8 cellular contexts compared by ENCODE assay signal in genomic region chr1:3069491-3070303, GRCh38. TPM values are rescaled to one million over a fixed set of nuclear protein-coding genes. Genes with fewer than 3 reads are reported as not detected.
DNase-seq lines count a peak whose midpoint lies in the region; ATAC-seq and TF ChIP-seq lines count a peak whose summit lies in the region.

No MANE protein-coding gene starts in this region.

- no peak overlapping the region for H3K4me3 Mint-ChIP-seq in activated CD4-positive, alpha-beta T cell treated with anti-CD3 and anti-CD28 coated beads for 36 hours
- peak overlapping the region; percentile 37 for H3K4me3 Mint-ChIP-seq in natural killer cell

- peaks cover 2% of the 10 kb centered on the region for H3K4me1 Mint-ChIP-seq in activated CD4-positive, alpha-beta T cell treated with anti-CD3 and anti-CD28 coated beads for 36 hours
- no peaks in the 10 kb centered on the region for H3K4me1 Mint-ChIP-seq in natural killer cell

- H3K27ac Mint-ChIP-seq in activated CD4-positive, alpha-beta T cell treated with anti-CD3 and anti-CD28 coated beads for 36 hours = no peak overlapping the region
- no peak overlapping the region for H3K27ac Mint-ChIP-seq in natural killer cell

- peak overlapping the region; percentile 39 for H3K4me3 ChIP-seq in fibroblast of pulmonary artery (replicated peaks; ENCODE audit: low read depth, low read length)

- no peaks in the 10 kb centered on the region for H3K9me3 Mint-ChIP-seq in activated CD4-positive, alpha-beta T cell treated with anti-CD3 and anti-CD28 coated beads for 36 hours (ENCODE audit: low read depth)
- H3K9me3 Mint-ChIP-seq in natural killer cell = no peaks in the 10 kb centered on the region

- POLR2A ChIA-PET in activated CD4-positive, alpha-beta T cell treated with anti-CD3 and anti-CD28 coated beads for 36 hours (lab: Charles Lee) = no interaction called here

- peak; percentile 20 for TF ChIP-seq CTCF in fibroblast of pulmonary artery (IDR thresholded peaks at IDR 0.05; ENCODE audit: low read length, missing control alignments)
- TF ChIP-seq CTCF in natural killer cell (IDR thresholded peaks at IDR 0.05) = no peak

- H3K36me3 Mint-ChIP-seq in activated CD4-positive, alpha-beta T cell treated with anti-CD3 and anti-CD28 coated beads for 36 hours (ENCODE audit: low read depth) = no peaks in the 10 kb centered on the region
- no peaks in the 10 kb centered on the region for H3K36me3 Mint-ChIP-seq in natural killer cell

- peak; percentile 30 for DNase-seq in activated CD4-positive, alpha-beta T cell treated with anti-CD3 and anti-CD28 coated beads for 36 hours
- no peak for DNase-seq in activated CD4-positive, alpha-beta T cell treated with anti-CD3 and anti-CD28 coated beads, Interleukin-2, amount 50 U/mL, for 1 hour
- peak; percentile 47 for DNase-seq in fibroblast of pulmonary artery (ENCODE audit: low read depth)
- DNase-seq in natural killer cell = no peak

- CTCF ChIA-PET in activated CD4-positive, alpha-beta T cell treated with anti-CD3 and anti-CD28 coated beads for 36 hours (lab: Charles Lee) = no interaction called here

- peak; percentile 36 for ATAC-seq in activated CD4-positive, alpha-beta T cell treated with anti-CD3 and anti-CD28 coated beads for 36 hours
- ATAC-seq in SK-N-SH treated with all-trans-retinoic acid at 6 μM for 48 hours = peak; percentile 46
- ATAC-seq in natural killer cell = peak in 1 of 3 donors; percentile 40
- ATAC-seq in HG02678 (IDR thresholded peaks at IDR 0.05; ENCODE audit: unreplicated experiment) = no peak
- no peak for ATAC-seq in HG02981 (IDR thresholded peaks at IDR 0.05; ENCODE audit: unreplicated experiment)
- ATAC-seq in GM18873 (IDR thresholded peaks at IDR 0.05; ENCODE audit: low FRiP score, unreplicated experiment) = no peak

- H3K27me3 Mint-ChIP-seq in activated CD4-positive, alpha-beta T cell treated with anti-CD3 and anti-CD28 coated beads for 36 hours = peaks cover 20% of the 10 kb centered on the region
- peaks cover 0 to 16% of the 10 kb centered on the region in 2 donors for H3K27me3 Mint-ChIP-seq in natural killer cell (ENCODE audit: low read depth in 2 of 2)

- intact Hi-C loops in activated CD4-positive, alpha-beta T cell treated with anti-CD3 and anti-CD28 coated beads for 36 hours (cut with DNase I, micrococcal nuclease) = no loop called here
- intact Hi-C loops in natural killer cell (cut with micrococcal nuclease) = no loop called here

TF ChIP-seq in SK-N-SH treated with all-trans-retinoic acid at 6 μM for 48 hours, 23 proteins besides CTCF, POLR2A, EP300 and RAD21:
- TF ChIP-seq CSRNP3 (CRISPR knock-in tag; IDR thresholded peaks at IDR 0.05) (no peak), GLIS3 (CRISPR knock-in tag; IDR thresholded peaks at IDR 0.05) (no peak), TCF4 (CRISPR knock-in tag; IDR thresholded peaks at IDR 0.05; ENCODE audit: borderline replicate concordance) (no peak)
- TF ChIP-seq, protein P1, sequence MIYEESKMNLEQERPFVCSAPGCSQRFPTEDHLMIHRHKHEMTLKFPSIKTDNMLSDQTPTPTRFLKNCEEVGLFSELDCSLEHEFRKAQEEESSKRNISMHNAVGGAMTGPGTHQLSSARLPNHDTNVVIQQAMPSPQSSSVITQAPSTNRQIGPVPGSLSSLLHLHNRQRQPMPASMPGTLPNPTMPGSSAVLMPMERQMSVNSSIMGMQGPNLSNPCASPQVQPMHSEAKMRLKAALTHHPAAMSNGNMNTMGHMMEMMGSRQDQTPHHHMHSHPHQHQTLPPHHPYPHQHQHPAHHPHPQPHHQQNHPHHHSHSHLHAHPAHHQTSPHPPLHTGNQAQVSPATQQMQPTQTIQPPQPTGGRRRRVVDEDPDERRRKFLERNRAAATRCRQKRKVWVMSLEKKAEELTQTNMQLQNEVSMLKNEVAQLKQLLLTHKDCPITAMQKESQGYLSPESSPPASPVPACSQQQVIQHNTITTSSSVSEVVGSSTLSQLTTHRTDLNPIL (CRISPR knock-in tag; IDR thresholded peaks at IDR 0.05; ENCODE audit: low read depth) = no peak

RNA-seq across cellular contexts. Expression of gene PRDM16, which starts 0.7 kb away (rescaled TPM):
- total RNA-seq in activated CD4-positive, alpha-beta T cell treated with anti-CD3 and anti-CD28 coated beads for 36 hours = under 1 TPM in 1 of 2 experiments, not detected in 1; 0.32 TPM
- total RNA-seq in natural killer cell = under 1 TPM in 2 of 3 donors, not detected in 1; 0.25 to 0.64 TPM

RNA-seq across cellular contexts. Expression of gene ACTRT2, which starts 48.4 kb away (rescaled TPM):
- total RNA-seq in activated CD4-positive, alpha-beta T cell treated with anti-CD3 and anti-CD28 coated beads for 36 hours = not detected
- not detected for total RNA-seq in natural killer cell

Comparison
In these comparisons a context has a peak if more than half of its experiments do, and no peak if none do; other contexts are left out.
1. DNase-seq: peak in activated CD4-positive, alpha-beta T cell treated with anti-CD3 and anti-CD28 coated beads for 36 hours (single experiment) and fibroblast of pulmonary artery (single experiment); none in activated CD4-positive, alpha-beta T cell treated with anti-CD3 and anti-CD28 coated beads, Interleukin-2, amount 50 U/mL, for 1 hour (single experiment) and natural killer cell (single experiment).
2. ATAC-seq: peak in activated CD4-positive, alpha-beta T cell treated with anti-CD3 and anti-CD28 coated beads for 36 hours (single experiment) and SK-N-SH treated with all-trans-retinoic acid at 6 μM for 48 hours (single experiment); none in HG02678 (single experiment), HG02981 (single experiment) and GM18873 (single experiment).